Comparison of ENCODE assay signal across 8 cellular contexts in genomic region chr16:13923703-13924298, GRCh38. TPM values are rescaled to one million over a fixed set of nuclear protein-coding genes. Genes with fewer than 3 reads are reported as not detected.
DNase-seq lines count a peak whose midpoint lies in the region; ATAC-seq and TF ChIP-seq lines count a peak whose summit lies in the region.

No MANE protein-coding gene starts in this region.

- POLR2A ChIA-PET in CD4-positive, alpha-beta T cell (lab: Charles Lee), result interaction anchor here (0.9 to 1.1 kb wide), 2 partner anchors 361 to 362 kb away, joined by 3 read pairs; no protein-coding TSS in a partner anchor

- no peak for DNase-seq in CD4-positive, alpha-beta T cell
- DNase-seq in HFF-Myc (ENCODE audit: extremely low read depth, low read depth) (peak; percentile 22), NOMO-1 treated with DMSO at 0.1 percent for 48 hours (lab: John Stamatoyannopoulos, UW; ENCODE audit: unreplicated experiment) (peak; percentile 69), endodermal cell (no peak), non-pigmented ciliary epithelial cell (ENCODE audit: low read depth) (peak; percentile 9)
- no peak for DNase-seq in activated CD4-positive, alpha-beta T cell treated with anti-CD3 and anti-CD28 coated beads, Interleukin-2, amount 10 ng/mL, durations not matched to agents 24 days and 14 days
- DNase-seq in stimulated activated CD4-positive, alpha-beta T cell treated with anti-CD3 and anti-CD28 coated beads, Interleukin-4, amount 100 ng/mL, for 1 hour, result no peak

- H3K4me3 ChIP-seq in HFF-Myc (replicated peaks; ENCODE audit: low read depth, low read length) (no peak overlapping the region), endodermal cell (ENCODE audit: low read length) (no peak overlapping the region)

- H3K36me3 ChIP-seq in endodermal cell (ENCODE audit: control insufficient read depth, insufficient read depth, low read length), result peaks cover 30% of the 10 kb centered on the region

- no peak overlapping the region for H3K27ac ChIP-seq in CD4-positive, alpha-beta T cell (ENCODE audit: low read depth, low read length)
- no peak overlapping the region for H3K27ac ChIP-seq in endodermal cell (ENCODE audit: low read depth, low read length)

- H3K27me3 Mint-ChIP-seq in CD4-positive, alpha-beta T cell, result no peaks in the 10 kb centered on the region
- H3K27me3 Mint-ChIP-seq in endodermal cell (ENCODE audit: insufficient read depth), result no peaks in the 10 kb centered on the region
- H3K27me3 Mint-ChIP-seq in activated CD4-positive, alpha-beta T cell treated with anti-CD3 and anti-CD28 coated beads, Interleukin-2, amount 10 ng/mL, durations not matched to agents 24 days and 14 days, result no peaks in the 10 kb centered on the region

- H3K27me3 ChIP-seq in CD4-positive, alpha-beta T cell (ENCODE audit: control insufficient read depth, insufficient read depth, low read length), result no peaks in the 10 kb centered on the region
- H3K27me3 ChIP-seq in endodermal cell (ENCODE audit: control insufficient read depth, insufficient read depth, low read length, poor library complexity, severe bottlenecking), result no peaks in the 10 kb centered on the region

- WGBS in endodermal cell (ENCODE audit: insufficient coverage in 1 of 2, insufficient read length in 1 of 2), 2 experiments, result 58% methylated on average over 4 of the region's 4 CpGs; no CpG with 5 or more reads in 1 of the 2 experiments

- H3K9me3 ChIP-seq in CD4-positive, alpha-beta T cell (ENCODE audit: control insufficient read depth, low read length), result no peaks in the 10 kb centered on the region
- H3K9me3 ChIP-seq in endodermal cell (ENCODE audit: control insufficient read depth, low read length), result no peaks in the 10 kb centered on the region

- H3K9ac ChIP-seq in endodermal cell (ENCODE audit: extremely low read depth, low read length, poor library complexity, severe bottlenecking), result no peak overlapping the region

- intact Hi-C loops in CD4-positive, alpha-beta T cell (cut with DNase I, micrococcal nuclease), result loop anchor here (1.0 to 10.0 kb wide), 12 partner anchors 148 to 1949 kb away; partner anchors contain the start of genes CPPED1 (in 1 of the 2), MRTFB (in 1 of the 2) and SNX29 (in 1 of the 2)
- intact Hi-C loops in activated CD4-positive, alpha-beta T cell treated with anti-CD3 and anti-CD28 coated beads, Interleukin-2, amount 10 ng/mL, durations not matched to agents 24 days and 14 days (cut with micrococcal nuclease), result loop anchor here (2.0 to 5.0 kb wide), 3 partner anchors 148 to 708 kb away; partner anchors contain the start of genes BFAR, MRTFB and PARN

- ATAC-seq in CD4-positive, alpha-beta T cell (ENCODE audit: poor library complexity), result no peak
- no peak for ATAC-seq in HG03025 (IDR thresholded peaks at IDR 0.05; ENCODE audit: low FRiP score, unreplicated experiment)

- CTCF ChIA-PET in CD4-positive, alpha-beta T cell (lab: Charles Lee), result interaction anchor here (0.6 to 2.5 kb wide), 6 partner anchors 11 to 673 kb away, joined by 3 to 12 read pairs (median 4); no protein-coding TSS in a partner anchor

- H3K36me3 Mint-ChIP-seq in CD4-positive, alpha-beta T cell (ENCODE audit: low read depth), result peaks cover 32% of the 10 kb centered on the region
- peaks cover 14% of the 10 kb centered on the region for H3K36me3 Mint-ChIP-seq in endodermal cell (ENCODE audit: low read depth)
- peaks cover 13% of the 10 kb centered on the region for H3K36me3 Mint-ChIP-seq in activated CD4-positive, alpha-beta T cell treated with anti-CD3 and anti-CD28 coated beads, Interleukin-2, amount 10 ng/mL, durations not matched to agents 24 days and 14 days (ENCODE audit: low read depth)

- H3K9me3 Mint-ChIP-seq in CD4-positive, alpha-beta T cell, result no peaks in the 10 kb centered on the region
- no peaks in the 10 kb centered on the region for H3K9me3 Mint-ChIP-seq in endodermal cell
- no peaks in the 10 kb centered on the region for H3K9me3 Mint-ChIP-seq in activated CD4-positive, alpha-beta T cell treated with anti-CD3 and anti-CD28 coated beads, Interleukin-2, amount 10 ng/mL, durations not matched to agents 24 days and 14 days

- no peak overlapping the region for H3K4me3 Mint-ChIP-seq in CD4-positive, alpha-beta T cell
- H3K4me3 Mint-ChIP-seq in endodermal cell, result no peak overlapping the region
- no peak overlapping the region for H3K4me3 Mint-ChIP-seq in activated CD4-positive, alpha-beta T cell treated with anti-CD3 and anti-CD28 coated beads, Interleukin-2, amount 10 ng/mL, durations not matched to agents 24 days and 14 days

- no peak overlapping the region for H3K27ac Mint-ChIP-seq in CD4-positive, alpha-beta T cell
- no peak overlapping the region for H3K27ac Mint-ChIP-seq in endodermal cell
- H3K27ac Mint-ChIP-seq in activated CD4-positive, alpha-beta T cell treated with anti-CD3 and anti-CD28 coated beads, Interleukin-2, amount 10 ng/mL, durations not matched to agents 24 days and 14 days, result no peak overlapping the region

- peak; percentile 79 for TF ChIP-seq CTCF in CD4-positive, alpha-beta T cell (IDR thresholded peaks at IDR 0.05)
- TF ChIP-seq CTCF in HFF-Myc (IDR thresholded peaks at IDR 0.05; ENCODE audit: low read depth, low read length, missing control alignments) (peak; percentile 23), endodermal cell (conservative IDR thresholded peaks at IDR 0.05) (peak; percentile 80)

- H3K4me1 ChIP-seq in endodermal cell (ENCODE audit: control insufficient read depth, insufficient read depth, low read length), result no peaks in the 10 kb centered on the region

- H3K4me1 Mint-ChIP-seq in CD4-positive, alpha-beta T cell (ENCODE audit: low read depth), result peaks cover 29% of the 10 kb centered on the region
- peaks cover 15% of the 10 kb centered on the region for H3K4me1 Mint-ChIP-seq in endodermal cell
- H3K4me1 Mint-ChIP-seq in activated CD4-positive, alpha-beta T cell treated with anti-CD3 and anti-CD28 coated beads, Interleukin-2, amount 10 ng/mL, durations not matched to agents 24 days and 14 days, result peaks cover 22% of the 10 kb centered on the region

RNA-seq across cellular contexts. Expression of gene ERCC4, which starts 3.8 kb away (rescaled TPM):
- total RNA-seq in CD4-positive, alpha-beta T cell, result 10 to 100 TPM in 1 of 2 experiments, 1 to 10 TPM in 1; 8.5 to 10.1 TPM
- total RNA-seq in endodermal cell, result 10 to 100 TPM; 12.9 to 18.2 TPM
- 11.5 TPM for polyA plus RNA-seq in endodermal cell (2013, experiment 1 of 2)
- polyA plus RNA-seq in endodermal cell (2013, experiment 2 of 2), result 12.5 TPM
- 14.5 and 18.4 TPM in 2 replicates for total RNA-seq in activated CD4-positive, alpha-beta T cell treated with anti-CD3 and anti-CD28 coated beads, Interleukin-2, amount 10 ng/mL, durations not matched to agents 24 days and 14 days

Comparison
In these comparisons a context has a peak if more than half of its experiments do, and no peak if none do; other contexts are left out.
1. DNase-seq: peak in HFF-Myc (single experiment), NOMO-1 treated with DMSO at 0.1 percent for 48 hours (single experiment) and non-pigmented ciliary epithelial cell (single experiment); none in CD4-positive, alpha-beta T cell (0 of 10), endodermal cell (single experiment), activated CD4-positive, alpha-beta T cell treated with anti-CD3 and anti-CD28 coated beads, Interleukin-2, amount 10 ng/mL, durations not matched to agents 24 days and 14 days (single experiment) and stimulated activated CD4-positive, alpha-beta T cell treated with anti-CD3 and anti-CD28 coated beads, Interleukin-4, amount 100 ng/mL, for 1 hour (single experiment).
2. CTCF ChIP-seq: peak in every context shown above with its lines; median percentile 80 in endodermal cell; 79 in CD4-positive, alpha-beta T cell; 23 in HFF-Myc.